In the genomic region with DNA sequence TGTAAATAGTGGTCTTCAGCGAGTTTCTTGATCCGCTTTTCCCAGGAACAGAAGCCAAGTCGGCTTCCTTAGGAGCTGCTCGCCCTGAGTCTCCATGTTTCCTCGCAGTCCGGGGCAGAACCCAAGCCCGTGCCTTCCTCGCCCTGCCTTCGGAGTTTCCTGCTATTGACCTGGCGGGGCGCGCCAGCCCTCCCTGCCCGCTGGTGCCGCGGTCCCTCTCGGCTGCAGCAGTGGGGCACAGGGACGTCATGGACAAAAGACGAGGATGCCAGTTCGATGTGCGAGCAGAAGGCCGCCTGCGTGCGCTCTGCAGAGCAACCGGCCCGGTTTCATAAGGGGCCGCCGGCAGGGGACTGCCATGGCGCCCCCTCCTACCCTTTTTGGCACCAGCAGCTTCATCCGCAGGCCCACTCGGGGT, we compare ENCODE assay signal across 1 cellular context.
TF ChIP-seq lines count a peak whose summit lies in the region.

No MANE protein-coding gene starts in this region.

TF ChIP-seq in GM12878, 131 proteins besides CTCF, POLR2A, EP300 and RAD21 (continued from another document):
- TF ChIP-seq, protein P1, sequence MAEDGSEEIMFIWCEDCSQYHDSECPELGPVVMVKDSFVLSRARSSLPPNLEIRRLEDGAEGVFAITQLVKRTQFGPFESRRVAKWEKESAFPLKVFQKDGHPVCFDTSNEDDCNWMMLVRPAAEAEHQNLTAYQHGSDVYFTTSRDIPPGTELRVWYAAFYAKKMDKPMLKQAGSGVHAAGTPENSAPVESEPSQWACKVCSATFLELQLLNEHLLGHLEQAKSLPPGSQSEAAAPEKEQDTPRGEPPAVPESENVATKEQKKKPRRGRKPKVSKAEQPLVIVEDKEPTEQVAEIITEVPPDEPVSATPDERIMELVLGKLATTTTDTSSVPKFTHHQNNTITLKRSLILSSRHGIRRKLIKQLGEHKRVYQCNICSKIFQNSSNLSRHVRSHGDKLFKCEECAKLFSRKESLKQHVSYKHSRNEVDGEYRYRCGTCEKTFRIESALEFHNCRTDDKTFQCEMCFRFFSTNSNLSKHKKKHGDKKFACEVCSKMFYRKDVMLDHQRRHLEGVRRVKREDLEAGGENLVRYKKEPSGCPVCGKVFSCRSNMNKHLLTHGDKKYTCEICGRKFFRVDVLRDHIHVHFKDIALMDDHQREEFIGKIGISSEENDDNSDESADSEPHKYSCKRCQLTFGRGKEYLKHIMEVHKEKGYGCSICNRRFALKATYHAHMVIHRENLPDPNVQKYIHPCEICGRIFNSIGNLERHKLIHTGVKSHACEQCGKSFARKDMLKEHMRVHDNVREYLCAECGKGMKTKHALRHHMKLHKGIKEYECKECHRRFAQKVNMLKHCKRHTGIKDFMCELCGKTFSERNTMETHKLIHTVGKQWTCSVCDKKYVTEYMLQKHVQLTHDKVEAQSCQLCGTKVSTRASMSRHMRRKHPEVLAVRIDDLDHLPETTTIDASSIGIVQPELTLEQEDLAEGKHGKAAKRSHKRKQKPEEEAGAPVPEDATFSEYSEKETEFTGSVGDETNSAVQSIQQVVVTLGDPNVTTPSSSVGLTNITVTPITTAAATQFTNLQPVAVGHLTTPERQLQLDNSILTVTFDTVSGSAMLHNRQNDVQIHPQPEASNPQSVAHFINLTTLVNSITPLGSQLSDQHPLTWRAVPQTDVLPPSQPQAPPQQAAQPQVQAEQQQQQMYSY (CRISPR knock-in tag; IDR thresholded peaks at IDR 0.05): no peak
- TF ChIP-seq SPI1 (IDR thresholded peaks at IDR 0.05; ENCODE audit: borderline replicate concordance, insufficient read depth, low read depth, low read length) (no peak), SMARCA5 (IDR thresholded peaks at IDR 0.05) (no peak)
